32 cellular contexts compared by ENCODE assay signal in the genomic region with DNA sequence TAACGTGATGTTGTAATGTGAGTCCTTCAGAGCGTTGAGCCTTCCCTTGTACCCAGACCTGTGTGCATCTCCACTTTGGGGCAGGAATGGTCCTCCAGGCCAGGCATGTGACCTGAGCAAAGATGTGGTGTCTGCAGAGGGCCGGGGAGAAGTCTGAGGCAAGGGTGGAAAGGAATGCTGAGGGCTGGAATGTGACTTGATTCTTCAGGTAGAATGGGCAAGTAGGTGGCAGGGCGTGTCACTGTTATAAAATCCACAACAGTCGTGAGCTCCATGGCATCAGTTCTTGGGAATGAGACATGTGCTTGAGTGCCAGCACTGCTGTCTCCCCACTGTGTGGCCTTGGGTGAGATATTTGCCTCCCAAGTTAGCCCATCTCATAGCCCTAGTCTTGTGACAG. TPM values are rescaled to one million over a fixed set of nuclear protein-coding genes. Genes with fewer than 3 reads are reported as not detected.
DNase-seq lines count a peak whose midpoint lies in the region; ATAC-seq, FAIRE-seq and TF ChIP-seq lines count a peak whose summit lies in the region.
"Had no signal": no experiment of that assay in that cellular context is flagged by ENCODE, and none has a peak within 500 bp of the region (broad histone marks: within the 10 kb centered on the region; RNA-seq: fewer than 3 reads in every experiment).

No MANE protein-coding gene starts in this region.

- WGBS in IMR-90 (ENCODE audit: extremely low coverage in 2 of 2, insufficient read length in 1 of 2), 2 experiments = no CpG with 5 or more reads among the region's 5 CpGs
- no CpG with 5 or more reads among the region's 5 CpGs for WGBS in trophoblast cell (ENCODE audit: extremely low coverage, insufficient coverage, insufficient read length)

- H2BK5ac ChIP-seq in IMR-90 (ENCODE audit: low read depth, low read length, poor library complexity, severe bottlenecking) (no peak overlapping the region), trophoblast cell (ENCODE audit: low read depth, low read length, poor library complexity) (no peak overlapping the region)

- H3K9me3 Mint-ChIP-seq in endothelial cell (ENCODE audit: unreplicated experiment) = no peaks in the 10 kb centered on the region
- H3K9me3 Mint-ChIP-seq: activated naive CD4-positive, alpha-beta T cell treated with anti-CD3 and anti-CD28 coated beads, Interleukin-2, amount 50 U/mL, for 24 hours had no signal

- H3K36me3 ChIP-seq in IMR-90 (ENCODE audit: control insufficient read depth, insufficient read depth, low read length) (peaks cover 17% of the 10 kb centered on the region), trophoblast cell (ENCODE audit: control insufficient read depth in 1 of 2, insufficient read depth in 2 of 2, low read length in 2 of 2) (peaks cover 35 to 48% of the 10 kb centered on the region in 2 experiments)
- H3K36me3 ChIP-seq: uterus had no signal

- in situ Hi-C loops in IMR-90 (cut with MboI; ENCODE audit: low sequenced_read_pairs) = no loop called here

- no TSS peak for BruUV-seq in IMR-90 (replicated peaks; lab: Mats Ljungman, UMichigan)

- H2BK120ac ChIP-seq in IMR-90 (ENCODE audit: low read depth, low read length) (no peak overlapping the region), trophoblast cell (ENCODE audit: insufficient read depth, low read length, poor library complexity) (no peak overlapping the region)

- dilution Hi-C loops in IMR-90 (cut with HindIII; ENCODE audit: low sequenced_read_pairs, unreplicated experiment) = no loop called here

- no peak overlapping the region for H2BK20ac ChIP-seq in IMR-90 (ENCODE audit: low read depth, low read length)

- no peak overlapping the region for H2BK15ac ChIP-seq in IMR-90 (ENCODE audit: low read depth, low read length)

- H2AK9ac ChIP-seq in IMR-90 (replicated peaks; ENCODE audit: low read depth, low read length, poor library complexity) = peak overlapping the region; percentile 42

- ATAC-seq in IMR-90 (ENCODE audit: low read depth) (no peak), sciatic nerve (no peak)
- ATAC-seq: left cardiac atrium had no signal

- H3K4ac ChIP-seq in IMR-90 (ENCODE audit: low read depth, low read length) (no peak overlapping the region), trophoblast cell (ENCODE audit: low read depth, low read length) (no peak overlapping the region)

- no peak overlapping the region for H4K5ac ChIP-seq in IMR-90 (ENCODE audit: low read depth, low read length)

- H3K27ac ChIP-seq in IMR-90 (ENCODE audit: insufficient read depth, low read length) (no peak overlapping the region), trophoblast cell (ENCODE audit: low read depth, low read length) (no peak overlapping the region)
- H3K27ac ChIP-seq: ascending aorta, C4-2B, cardiac muscle cell, coronary artery, uterus had no signal

- H3K56ac ChIP-seq in IMR-90 (ENCODE audit: extremely low read depth, insufficient read depth, low read length) = no peak overlapping the region

- H2AK5ac ChIP-seq in IMR-90 (ENCODE audit: low read depth, low read length) = no peak overlapping the region
- no peak overlapping the region for H2AK5ac ChIP-seq in trophoblast cell (ENCODE audit: low read length)

- no peak for TF ChIP-seq RAD21 in IMR-90 (IDR thresholded peaks at IDR 0.05; ENCODE audit: low read length)

- no peaks in the 10 kb centered on the region for H3K27me3 Mint-ChIP-seq in endothelial cell (ENCODE audit: unreplicated experiment)
- H3K27me3 Mint-ChIP-seq: activated naive CD4-positive, alpha-beta T cell treated with anti-CD3 and anti-CD28 coated beads, Interleukin-2, amount 50 U/mL, for 24 hours had no signal

- H3K4me1 ChIP-seq in IMR-90 (ENCODE audit: control insufficient read depth, insufficient read depth, low read length) (no peaks in the 10 kb centered on the region), trophoblast cell (ENCODE audit: control insufficient read depth in 1 of 2, insufficient read depth in 2 of 2, low read length in 2 of 2) (peaks cover 0 to 2% of the 10 kb centered on the region in 2 experiments)
- H3K4me1 ChIP-seq: ascending aorta, Caco-2, uterus had no signal

- peak overlapping the region; percentile 7 for H3K4me3 Mint-ChIP-seq in endothelial cell (ENCODE audit: unreplicated experiment)
- H3K4me3 Mint-ChIP-seq: activated naive CD4-positive, alpha-beta T cell treated with anti-CD3 and anti-CD28 coated beads, Interleukin-2, amount 50 U/mL, for 24 hours had no signal

- no peak overlapping the region for H3K27ac Mint-ChIP-seq in endothelial cell (ENCODE audit: unreplicated experiment)

- H3K27me3 ChIP-seq in IMR-90 (ENCODE audit: control insufficient read depth, insufficient read depth, low read length) = no peaks in the 10 kb centered on the region
- no peaks in the 10 kb centered on the region for H3K27me3 ChIP-seq in trophoblast cell (ENCODE audit: insufficient read depth, low read length)
- H3K27me3 ChIP-seq: ascending aorta, cardiac muscle cell, uterus had no signal

- H3K79me1 ChIP-seq in IMR-90 (ENCODE audit: low read depth in 1 of 2, low read length in 2 of 2) (peaks cover 0 to 3% of the 10 kb centered on the region in 2 experiments; a peak in 3 of 4 replicates), trophoblast cell (ENCODE audit: low read length) (no peaks in the 10 kb centered on the region)

- H4K12ac ChIP-seq in trophoblast cell (ENCODE audit: low read depth, low read length) = no peak overlapping the region

- DNase-seq in GM12891 (ENCODE audit: insufficient read length, low spot score) (no peak), IMR-90 (no peak), endothelial cell (ENCODE audit: low spot score) (no peak), trophoblast cell (peak; percentile 68 to 85), NCI-H2171 (lab: John Stamatoyannopoulos, UW) (no peak), sciatic nerve (ENCODE audit: low spot score) (no peak), Ammon's horn (ENCODE audit: low spot score) (no peak)
- no peak for DNase-seq in stimulated activated naive CD4-positive, alpha-beta T cell treated with Interleukin-2 at 50 U/mL for 16 hours (lab: John Stamatoyannopoulos, UW)
- DNase-seq: activated CD4-positive, CD25-positive, alpha-beta regulatory T cell treated with anti-CD3 and anti-CD28 coated beads, Interleukin-2, amount 50 U/mL, for 72 hours; Caco-2; DMS79; effector memory CD4-positive, alpha-beta T cell; foreskin fibroblast; GDM1; left cardiac atrium; NCI-H1694; NCI-H2171 treated with DMSO at 0.1 percent for 48 hours; NCI-H510A treated with DMSO at 0.1 percent for 48 hours; NK-92 treated with Interleukin-12 subunit alpha and Interleukin-12 subunit beta, amount 100 ng/mL, for 24 hours; SHP77 treated with DMSO at 0.1 percent for 48 hours; stimulated activated CD4-positive, alpha-beta T cell treated with anti-CD3 and anti-CD28 coated beads, Interleukin-1b, Interleukin-23, amount 100 ng/mL, for 48 hours; stimulated activated CD8-positive, alpha-beta memory T cell treated with anti-CD3 and anti-CD28 coated beads, Interleukin-4, amount 100 ng/mL, for 48 hours; uterus had no signal

- no peaks in the 10 kb centered on the region for H3K4me1 Mint-ChIP-seq in endothelial cell (ENCODE audit: unreplicated experiment)

- H3K4me3 ChIP-seq in IMR-90 (ENCODE audit: insufficient read depth, low read depth, low read length) (no peak overlapping the region), trophoblast cell (ENCODE audit: low read depth, low read length) (no peak overlapping the region)
- H3K4me3 ChIP-seq: ascending aorta, cardiac muscle cell, coronary artery, smooth muscle cell, uterus had no signal

- no peak overlapping the region for H2BK12ac ChIP-seq in trophoblast cell (ENCODE audit: low read length)

- H2AFZ ChIP-seq in IMR-90 (replicated peaks; ENCODE audit: low read length, poor library complexity) (no peak overlapping the region), trophoblast cell (ENCODE audit: insufficient read depth, low read length, poor library complexity) (no peak overlapping the region)

- H3K9me3 ChIP-seq in IMR-90 (ENCODE audit: control insufficient read depth, insufficient read depth, low read length) = no peaks in the 10 kb centered on the region
- H3K9me3 ChIP-seq in trophoblast cell (ENCODE audit: insufficient read depth, low read depth, low read length) = peaks cover 3% of the 10 kb centered on the region
- H3K9me3 ChIP-seq: ascending aorta, Caco-2, uterus had no signal

- no peak overlapping the region for H3K14ac ChIP-seq in IMR-90 (replicated peaks; ENCODE audit: low read depth, low read length)
- H3K14ac ChIP-seq in trophoblast cell (ENCODE audit: low read length) = no peak overlapping the region

- 0 out of 2 replicates have a peak, but pooled peaks cover 8% of the 10 kb centered on the region for H3K9me1 ChIP-seq in IMR-90 (ENCODE audit: insufficient read depth, low read length)

- no peaks in the 10 kb centered on the region for H4K20me1 ChIP-seq in IMR-90 (ENCODE audit: insufficient read depth, low read length)

- H3K9ac ChIP-seq in IMR-90 (ENCODE audit: low read depth, low read length) (no peak overlapping the region), trophoblast cell (ENCODE audit: low read length) (no peak overlapping the region)

- intact Hi-C loops in IMR-90 (cut with micrococcal nuclease) (no loop called here), sciatic nerve (cut with DNase I) (loop anchor here (10.0 kb wide), 1 partner anchor 55 kb away; the partner anchor contains the start of gene DAG1)

- H3K23ac ChIP-seq in IMR-90 (ENCODE audit: low read depth, low read length) (no peak overlapping the region), trophoblast cell (ENCODE audit: low read length) (no peak overlapping the region)

- H3K18ac ChIP-seq in IMR-90 (ENCODE audit: low read depth, low read length) (no peak overlapping the region), trophoblast cell (ENCODE audit: low read length) (no peak overlapping the region)

- POLR2A ChIA-PET in IMR-90 (lab: Charles Lee; ENCODE audit: unreplicated experiment) = no interaction called here

- FAIRE-seq in GM12891 (lab: Jason Lieb, UNC) = peak; percentile 28
- FAIRE-seq: H1, TTC549 had no signal

- peaks cover 13% of the 10 kb centered on the region for H3K36me3 Mint-ChIP-seq in endothelial cell (ENCODE audit: low read depth, unreplicated experiment)

- H3K4me2 ChIP-seq in IMR-90 (ENCODE audit: low read depth, low read length) (no peak overlapping the region), trophoblast cell (ENCODE audit: low read length) (no peak overlapping the region)
- H3K4me2 ChIP-seq: smooth muscle cell had no signal

- TF ChIP-seq POLR2A in GM12891 (IDR thresholded peaks at IDR 0.05; ENCODE audit: low read depth, low read length) (no peak), IMR-90 (IDR thresholded peaks at IDR 0.05; ENCODE audit: low read depth, low read length) (no peak)

- CTCF ChIA-PET in IMR-90 (lab: Yijun Ruan, JAX) = interaction anchor here (2.7 kb wide), 1 partner anchor 9 kb away, joined by 10 read pairs; no protein-coding TSS in a partner anchor

- no peak for TF ChIP-seq CTCF in IMR-90 (conservative IDR thresholded peaks at IDR 0.05; ENCODE audit: low read depth, low read length)
- no peak for TF ChIP-seq CTCF in endothelial cell (IDR thresholded peaks at IDR 0.05; ENCODE audit: unreplicated experiment)

- H3K79me2 ChIP-seq in trophoblast cell (ENCODE audit: control insufficient read depth, insufficient read depth, low read length, poor library complexity) = peaks cover 3% of the 10 kb centered on the region

- H4K91ac ChIP-seq in IMR-90 (ENCODE audit: insufficient read depth, low read depth, low read length) (no peak overlapping the region), trophoblast cell (ENCODE audit: low read depth, low read length) (no peak overlapping the region)

- H4K8ac ChIP-seq in IMR-90 (ENCODE audit: low read depth in 2 of 2, low read length in 2 of 2) = no peak overlapping the region
- no peak overlapping the region for H4K8ac ChIP-seq in trophoblast cell (ENCODE audit: low read depth, low read length)

RNA-seq across cellular contexts. Expression of gene BSN, which starts 24.0 kb away (rescaled TPM):
- 0.04 TPM for polyA plus RNA-seq in GM12891 (2012; ENCODE audit: low read depth, missing spikeins)
- under 0.01 TPM in 2 replicates for total RNA-seq in IMR-90 (2012; rRNA removed)
- polyA plus RNA-seq in IMR-90 (2012; rRNA removed) = 0.03 and 0.04 TPM in 2 replicates
- polyA plus RNA-seq in IMR-90 (2012; cell fraction: cytosol; rRNA removed) = under 0.01 and 0.02 TPM in 2 replicates
- polyA plus RNA-seq in IMR-90 (2012; cell fraction: nucleus; rRNA removed; ENCODE audit: low replicate concordance) = 0.03 and 0.04 TPM in 2 replicates
- 2.4 TPM for total RNA-seq in endothelial cell (ENCODE audit: unreplicated experiment)
- 0.29 and 0.34 TPM in 2 replicates for polyA plus RNA-seq in trophoblast cell (2013)
- 0.62 TPM for total RNA-seq in sciatic nerve
- polyA plus RNA-seq: AG04450 had no signal

Comparison
In these comparisons a context has a peak if more than half of its experiments do, and no peak if none do; other contexts are left out.
1. DNase-seq: peak in trophoblast cell (2 of 2); none in GM12891 (single experiment), IMR-90 (single experiment), endothelial cell (single experiment), NCI-H2171 (single experiment), stimulated activated naive CD4-positive, alpha-beta T cell treated with Interleukin-2 at 50 U/mL for 16 hours (single experiment), sciatic nerve (single experiment) and Ammon's horn (single experiment).